8 cellular contexts compared by ENCODE assay signal in the genomic region with DNA sequence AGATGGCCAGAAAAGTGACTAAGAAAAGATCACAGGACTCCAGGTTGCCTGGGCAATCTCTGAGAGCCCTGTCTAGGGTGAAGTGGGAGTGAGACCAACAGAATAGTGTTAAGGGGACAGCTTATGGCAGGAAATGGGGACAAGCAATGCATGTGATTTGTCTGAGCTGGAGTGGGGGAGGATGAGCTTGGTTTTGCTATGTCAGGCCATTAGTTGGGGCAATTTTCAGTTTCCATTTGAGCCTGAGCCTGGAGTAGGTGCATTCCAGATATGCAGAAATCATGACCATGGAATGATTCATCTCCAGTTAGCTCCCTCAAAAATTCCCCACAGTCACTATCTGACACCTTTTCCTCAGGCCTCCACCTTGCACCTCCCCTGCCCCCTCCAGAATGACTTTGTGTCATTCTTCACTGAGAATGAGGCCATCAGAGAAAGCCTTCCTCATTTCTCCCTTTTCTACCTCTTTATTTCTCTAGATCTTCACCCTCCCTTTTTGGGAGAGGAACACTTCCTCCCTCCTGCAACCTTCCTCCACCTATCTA.
DNase-seq lines count a peak whose midpoint lies in the region; ATAC-seq, FAIRE-seq and TF ChIP-seq lines count a peak whose summit lies in the region.

No MANE protein-coding gene starts in this region.

- peak; percentile 98 for FAIRE-seq in GM12891 (lab: Jason Lieb, UNC)

- H3K4me3 ChIP-seq in osteoblast (ENCODE audit: insufficient read depth, low read length) (no peak overlapping the region), SJCRH30 (no peak overlapping the region)

- no peaks in the 10 kb centered on the region for H3K36me3 ChIP-seq in osteoblast (ENCODE audit: insufficient read depth, low read length)
- H3K36me3 ChIP-seq in SJCRH30 = no peaks in the 10 kb centered on the region

- H3K79me2 ChIP-seq in osteoblast (ENCODE audit: insufficient read depth, low read length) = no peaks in the 10 kb centered on the region

- DNase-seq in GM12891 (ENCODE audit: insufficient read length, low spot score) (no peak), dedifferentiated amniotic fluid mesenchymal stem cell (ENCODE audit: extremely low spot score) (peak; percentile 45), osteoblast (ENCODE audit: insufficient read length, low spot score, missing footprints) (no peak), SJCRH30 (no peak), NCI-H524 (lab: John Stamatoyannopoulos, UW) (no peak)
- peak; percentile 20 to 60 for DNase-seq in stimulated activated CD8-positive, alpha-beta memory T cell treated with anti-CD3 and anti-CD28 coated beads, Interleukin-7, amount 100 ng/mL, for 48 hours (ENCODE audit: extremely low read depth in 1 of 2, low read depth in 1 of 2)

- H4K20me1 ChIP-seq in osteoblast (ENCODE audit: insufficient read depth, low read length) = no peaks in the 10 kb centered on the region

- H3K27ac ChIP-seq in osteoblast (ENCODE audit: low read depth, low read length) (no peak overlapping the region), SJCRH30 (no peak overlapping the region)

- H3K27me3 ChIP-seq in osteoblast (ENCODE audit: insufficient read depth, low read length) (no peaks in the 10 kb centered on the region), SJCRH30 (no peaks in the 10 kb centered on the region)

- H3K4me1 ChIP-seq in osteoblast (ENCODE audit: insufficient read depth, low read length) (peaks cover 11% of the 10 kb centered on the region), SJCRH30 (peaks cover 15% of the 10 kb centered on the region; the same call in 1 of the 2 replicates)

- peak; percentile 77 for TF ChIP-seq POLR2A in GM12891 (IDR thresholded peaks at IDR 0.05; ENCODE audit: low read depth, low read length)

- TF ChIP-seq CTCF in osteoblast (IDR thresholded peaks at IDR 0.05; ENCODE audit: extremely low read depth, low read depth, low read length) = no peak

- H2AFZ ChIP-seq in osteoblast (ENCODE audit: low read length) = no peak overlapping the region

- H3K9me3 ChIP-seq in osteoblast (ENCODE audit: low read depth, low read length) = no peaks in the 10 kb centered on the region
- H3K9me3 ChIP-seq in SJCRH30 (replicated peaks) = no peaks in the 10 kb centered on the region

- ATAC-seq in GM21367 (IDR thresholded peaks at IDR 0.05; ENCODE audit: unreplicated experiment) (peak; percentile 61), HG03558 (IDR thresholded peaks at IDR 0.05; ENCODE audit: extremely low read depth, unreplicated experiment) (peak; percentile 51)

- no peak overlapping the region for H3K4me2 ChIP-seq in osteoblast (ENCODE audit: insufficient read depth, low read length)

TF ChIP-seq in GM12891, 5 proteins besides CTCF, POLR2A, EP300 and RAD21:
- TF ChIP-seq TAF1 (IDR thresholded peaks at IDR 0.05; ENCODE audit: low read depth, low read length) (peak; percentile 70), POU2F2 (IDR thresholded peaks at IDR 0.05; ENCODE audit: low read depth, low read length) (peak; percentile 96), POLR2AphosphoS5 (IDR thresholded peaks at IDR 0.05; ENCODE audit: low read depth, low read length) (peak; percentile 90), PAX5 (IDR thresholded peaks at IDR 0.05; ENCODE audit: insufficient read depth, low read length, severe bottlenecking) (peak; percentile 4), SPI1 (IDR thresholded peaks at IDR 0.05; ENCODE audit: low read depth, low read length) (peak; percentile 77)

Comparison
In these comparisons a context has a peak if more than half of its experiments do, and no peak if none do; other contexts are left out.
1. DNase-seq: peak in dedifferentiated amniotic fluid mesenchymal stem cell (single experiment) and stimulated activated CD8-positive, alpha-beta memory T cell treated with anti-CD3 and anti-CD28 coated beads, Interleukin-7, amount 100 ng/mL, for 48 hours (2 of 2); none in GM12891 (single experiment), osteoblast (single experiment), SJCRH30 (0 of 2) and NCI-H524 (0 of 2).